ENCODE assay signal across 12 cellular contexts in genomic region chr6:165659945-165660862, GRCh38. TPM values are rescaled to one million over a fixed set of nuclear protein-coding genes. Genes with fewer than 3 reads are reported as not detected.
DNase-seq lines count a peak whose midpoint lies in the region; ATAC-seq and TF ChIP-seq lines count a peak whose summit lies in the region.
"Had no signal": no experiment of that assay in that cellular context is flagged by ENCODE, and none has a peak within 500 bp of the region (broad histone marks: within the 10 kb centered on the region; RNA-seq: fewer than 3 reads in every experiment).

No MANE protein-coding gene starts in this region.

- H3K36me3 ChIP-seq in CD4-positive, alpha-beta memory T cell (ENCODE audit: insufficient read depth, low read length): no peaks in the 10 kb centered on the region
- no peaks in the 10 kb centered on the region for H3K36me3 ChIP-seq in RWPE2 (ENCODE audit: low read depth)
- no peaks in the 10 kb centered on the region for H3K36me3 ChIP-seq in parathyroid adenoma (ENCODE audit: control insufficient read depth, insufficient read depth, low read length)

- H3K4me3 Mint-ChIP-seq in CD4-positive, alpha-beta memory T cell: peak overlapping the region in 5 of 8 donors; percentile 36 to 70 (median 50)

- H3K27ac ChIP-seq in CD4-positive, alpha-beta memory T cell (ENCODE audit: low read depth, low read length): no peak overlapping the region
- no peak overlapping the region for H3K27ac ChIP-seq in RWPE2 (ENCODE audit: poor library complexity, severe bottlenecking)
- H3K27ac ChIP-seq in parathyroid adenoma: no peak overlapping the region
- H3K27ac ChIP-seq: VCaP had no signal

- H3K4me2 ChIP-seq in parathyroid adenoma (ENCODE audit: low read length): peak overlapping the region; percentile 80

- intact Hi-C loops in CD4-positive, alpha-beta memory T cell (cut with micrococcal nuclease): loop anchor here (1.0 kb wide), 1 partner anchor 10 kb away; no protein-coding TSS in a partner anchor
- intact Hi-C loops in left cardiac atrium (cut with DNase I): no loop called here

- H3K4me1 ChIP-seq in CD4-positive, alpha-beta memory T cell (ENCODE audit: insufficient read depth, low read length): no peaks in the 10 kb centered on the region
- no peaks in the 10 kb centered on the region for H3K4me1 ChIP-seq in RWPE2 (ENCODE audit: insufficient read depth, poor library complexity, severe bottlenecking)
- no peaks in the 10 kb centered on the region for H3K4me1 ChIP-seq in parathyroid adenoma

- H3K79me2 ChIP-seq in parathyroid adenoma: no peaks in the 10 kb centered on the region

- H3K27me3 Mint-ChIP-seq in CD4-positive, alpha-beta memory T cell: peaks cover 25 to 33% of the 10 kb centered on the region in 2 donors

- no peak for TF ChIP-seq CTCF in RWPE2 (IDR thresholded peaks at IDR 0.05; ENCODE audit: poor library complexity, severe bottlenecking)
- TF ChIP-seq CTCF in parathyroid adenoma (IDR thresholded peaks at IDR 0.05): no peak

- DNase-seq in CD4-positive, alpha-beta memory T cell: no peak
- no peak for DNase-seq in RWPE2 (ENCODE audit: low spot score)
- DNase-seq in left cardiac atrium: no peak
- no peak for DNase-seq in islet precursor cell
- no peak for DNase-seq in DMS114 treated with DMSO at 0.1 percent for 48 hours (lab: John Stamatoyannopoulos, UW; ENCODE audit: unreplicated experiment)
- DNase-seq: NCI-H1694; stimulated activated CD4-positive, alpha-beta T cell treated with anti-CD3 and anti-CD28 coated beads, Interleukin-1b, Interleukin-23, amount 100 ng/mL, for 48 hours had no signal

- no peak overlapping the region for H2AFZ ChIP-seq in parathyroid adenoma

- H3K4me3 ChIP-seq in CD4-positive, alpha-beta memory T cell (ENCODE audit: low read length in 2 of 2): no peak overlapping the region
- H3K4me3 ChIP-seq in RWPE2 (ENCODE audit: severe bottlenecking): no peak overlapping the region
- peak overlapping the region; percentile 51 for H3K4me3 ChIP-seq in parathyroid adenoma (ENCODE audit: low read depth, low read length)

- ATAC-seq in RWPE2 (ENCODE audit: low read depth): peak; percentile 49; the same call in 2 of the 3 replicates
- peak; percentile 35 to 56 for ATAC-seq in left cardiac atrium
- ATAC-seq in HG03571 (IDR thresholded peaks at IDR 0.05; ENCODE audit: unreplicated experiment): no peak
- no peak for ATAC-seq in GM21526 (IDR thresholded peaks at IDR 0.05; ENCODE audit: low FRiP score, unreplicated experiment)
- ATAC-seq: HCT116 had no signal

- peaks cover 5 to 11% (median 9%) of the 10 kb centered on the region in 4 donors for H3K4me1 Mint-ChIP-seq in CD4-positive, alpha-beta memory T cell

- H3K9me3 ChIP-seq in CD4-positive, alpha-beta memory T cell (ENCODE audit: control insufficient read depth in 1 of 2, low read length in 2 of 2): no peaks in the 10 kb centered on the region
- no peaks in the 10 kb centered on the region for H3K9me3 ChIP-seq in RWPE2 (ENCODE audit: severe bottlenecking)
- H3K9me3 ChIP-seq in parathyroid adenoma (ENCODE audit: control insufficient read depth, low read length): no peaks in the 10 kb centered on the region

- H3K27me3 ChIP-seq in CD4-positive, alpha-beta memory T cell (ENCODE audit: insufficient read depth, low read length): peaks cover 2% of the 10 kb centered on the region
- H3K27me3 ChIP-seq in RWPE2 (ENCODE audit: insufficient read depth, poor library complexity, severe bottlenecking) (peaks cover 82% of the 10 kb centered on the region), parathyroid adenoma (ENCODE audit: control insufficient read depth, insufficient read depth, low read length) (peaks cover 17% of the 10 kb centered on the region)

- CTCF ChIA-PET in CD4-positive, alpha-beta memory T cell (lab: Charles Lee; ENCODE audit: partially characterized antibody): no interaction called here

- H3K27ac Mint-ChIP-seq in CD4-positive, alpha-beta memory T cell: no peak overlapping the region

- peaks cover 0 to 4% (median 0%) of the 10 kb centered on the region in 8 donors for H3K9me3 Mint-ChIP-seq in CD4-positive, alpha-beta memory T cell

- no peaks in the 10 kb centered on the region for H3K36me3 Mint-ChIP-seq in CD4-positive, alpha-beta memory T cell

- POLR2A ChIA-PET in CD4-positive, alpha-beta memory T cell (lab: Charles Lee; ENCODE audit: partially characterized antibody): no interaction called here

- H3K9ac ChIP-seq in parathyroid adenoma: no peak overlapping the region

RNA-seq across cellular contexts. Expression of gene PDE10A, which starts 2.8 kb away (rescaled TPM):
- total RNA-seq in CD4-positive, alpha-beta memory T cell: not detected
- not detected for polyA plus RNA-seq in CD4-positive, alpha-beta memory T cell
- 1 to 10 TPM; 7.1 to 9.4 TPM for total RNA-seq in left cardiac atrium

Comparison
In these comparisons a context has a peak if more than half of its experiments do, and no peak if none do; other contexts are left out.
1. ATAC-seq: peak in RWPE2 (single experiment) and left cardiac atrium (2 of 2); none in HG03571 (single experiment) and GM21526 (single experiment).
2. RNA of gene PDE10A, which starts 2.8 kb away (total RNA-seq): 7.1 to 9.4 TPM in left cardiac atrium; not detected in CD4-positive, alpha-beta memory T cell; every median in the first group is over 4 times any median in the second.